Comparison of ENCODE assay signal across 2 cellular contexts in genomic region chr16:87815567-87815966, GRCh38.
A peak's percentile ranks its signal among the peaks of the same experiment; 100 is the strongest.
TF ChIP-seq lines count a peak whose summit lies in the region.

No MANE protein-coding gene starts in this region.

TF ChIP-seq in WTC11, 78 proteins besides CTCF, POLR2A, EP300 and RAD21:
- TF ChIP-seq NFE2L1 (CRISPR knock-in tag; IDR thresholded peaks at IDR 0.05) = no peak
- peak; percentile 65 for TF ChIP-seq GABPB1 (CRISPR knock-in tag; IDR thresholded peaks at IDR 0.05)
- no peak for TF ChIP-seq ZNF232 (CRISPR knock-in tag; IDR thresholded peaks at IDR 0.05)
- TF ChIP-seq EMX1 (CRISPR knock-in tag; IDR thresholded peaks at IDR 0.05) = no peak
- no peak for TF ChIP-seq TEAD1 (CRISPR knock-in tag; IDR thresholded peaks at IDR 0.05)
- TF ChIP-seq MAX (CRISPR knock-in tag; IDR thresholded peaks at IDR 0.05) = no peak
- no peak for TF ChIP-seq HMGA2 (CRISPR knock-in tag; IDR thresholded peaks at IDR 0.05)
- TF ChIP-seq USF2 (CRISPR knock-in tag; IDR thresholded peaks at IDR 0.05) = no peak

TF ChIP-seq in HepG2, 621 proteins besides CTCF, POLR2A, EP300 and RAD21 (continues in another document):
- TF ChIP-seq NR2F1 (CRISPR knock-in tag; IDR thresholded peaks at IDR 0.05) = peak in 1 of 2 experiments; percentile 18; a peak in 1 of 4 replicates
- no peak for TF ChIP-seq BHLHE40 (IDR thresholded peaks at IDR 0.05; ENCODE audit: low read length)
- peak; percentile 59 for TF ChIP-seq ZMYM3 (CRISPR knock-in tag; IDR thresholded peaks at IDR 0.05)
- peak; percentile 79 for TF ChIP-seq TGIF2 (CRISPR knock-in tag; IDR thresholded peaks at IDR 0.05)
- TF ChIP-seq ZNF792 (CRISPR knock-in tag; IDR thresholded peaks at IDR 0.05) = no peak
- no peak for TF ChIP-seq SOX6 (IDR thresholded peaks at IDR 0.05)
- TF ChIP-seq SOX6 (CRISPR knock-in tag; IDR thresholded peaks at IDR 0.05) = peak; percentile 78
- TF ChIP-seq CHCHD3 (CRISPR knock-in tag; IDR thresholded peaks at IDR 0.05) = 0 out of 2 replicates have a peak, but pooled peaks have one; percentile 24
- TF ChIP-seq USF2 (IDR thresholded peaks at IDR 0.05; ENCODE audit: low read depth, low read length) = no peak
- TF ChIP-seq USF2 (CRISPR knock-in tag; IDR thresholded peaks at IDR 0.05; ENCODE audit: borderline replicate concordance) = no peak
- TF ChIP-seq SIN3A (IDR thresholded peaks at IDR 0.05; ENCODE audit: borderline replicate concordance, low read depth, low read length) = peak; percentile 8; the same call in 1 of the 2 replicates
- TF ChIP-seq TEAD3 (CRISPR knock-in tag; optimal IDR thresholded peaks at IDR 0.05; ENCODE audit: borderline replicate concordance) = peak; percentile 88
- no peak for TF ChIP-seq CEBPB (IDR thresholded peaks at IDR 0.05; ENCODE audit: borderline replicate concordance, low read depth, low read length)
- TF ChIP-seq RFX3 (CRISPR knock-in tag; IDR thresholded peaks at IDR 0.05) = no peak
- peak; percentile 47 for TF ChIP-seq PAXIP1 (CRISPR knock-in tag; conservative IDR thresholded peaks at IDR 0.05)
- peak; percentile 57 for TF ChIP-seq DRAP1 (CRISPR knock-in tag; IDR thresholded peaks at IDR 0.05)
- TF ChIP-seq RBAK (CRISPR knock-in tag; IDR thresholded peaks at IDR 0.05) = no peak
- TF ChIP-seq ZNF550 (CRISPR knock-in tag; IDR thresholded peaks at IDR 0.05; ENCODE audit: borderline replicate concordance) = 0 out of 2 replicates have a peak, but pooled peaks have one; percentile 49
- 0 out of 2 replicates have a peak, but pooled peaks have one; percentile 13 for TF ChIP-seq ZNF280D (CRISPR knock-in tag; IDR thresholded peaks at IDR 0.05)
- TF ChIP-seq XRCC5 (optimal IDR thresholded peaks at IDR 0.05; ENCODE audit: low read length) = peak; percentile 84
- TF ChIP-seq FOXP4 (CRISPR knock-in tag; IDR thresholded peaks at IDR 0.05) = peak; percentile 27; the same call in 1 of the 2 replicates
- TF ChIP-seq HDAC1 (CRISPR knock-in tag; IDR thresholded peaks at IDR 0.05) = peak; percentile 60; the same call in 1 of the 2 replicates
- no peak; the same call in 1 of the 2 replicates for TF ChIP-seq MTA1 (CRISPR knock-in tag; IDR thresholded peaks at IDR 0.05; ENCODE audit: borderline replicate concordance)
- no peak for TF ChIP-seq ZBTB40 (IDR thresholded peaks at IDR 0.05)
- no peak for TF ChIP-seq ZBTB40 (CRISPR knock-in tag; IDR thresholded peaks at IDR 0.05)
- 0 out of 2 replicates have a peak, but pooled peaks have one; percentile 60 for TF ChIP-seq RXRA (CRISPR knock-in tag; IDR thresholded peaks at IDR 0.05)
- no peak for TF ChIP-seq ZBTB1 (CRISPR knock-in tag; IDR thresholded peaks at IDR 0.05; ENCODE audit: borderline replicate concordance)
- TF ChIP-seq CEBPG (CRISPR knock-in tag; IDR thresholded peaks at IDR 0.05) = peak; percentile 63
- 0 out of 2 replicates have a peak, but pooled peaks have one; percentile 50 for TF ChIP-seq TSC22D2 (CRISPR knock-in tag; IDR thresholded peaks at IDR 0.05; ENCODE audit: borderline replicate concordance)
- TF ChIP-seq FOXO1 (CRISPR knock-in tag; IDR thresholded peaks at IDR 0.05) = no peak
- 0 out of 2 replicates have a peak, but pooled peaks have one; percentile 24 for TF ChIP-seq MEIS1 (CRISPR knock-in tag; IDR thresholded peaks at IDR 0.05; ENCODE audit: borderline replicate concordance)
- TF ChIP-seq ETV6 (CRISPR knock-in tag; conservative IDR thresholded peaks at IDR 0.05) = 0 out of 2 replicates have a peak, but pooled peaks have one; percentile 34
- TF ChIP-seq CBFB (CRISPR knock-in tag; IDR thresholded peaks at IDR 0.05) = 0 out of 2 replicates have a peak, but pooled peaks have one; percentile 25
- peak; percentile 57; the same call in 1 of the 2 replicates for TF ChIP-seq THRA (CRISPR knock-in tag; IDR thresholded peaks at IDR 0.05; ENCODE audit: borderline replicate concordance)
- TF ChIP-seq KAT8 (CRISPR knock-in tag; IDR thresholded peaks at IDR 0.05) = 0 out of 2 replicates have a peak, but pooled peaks have one; percentile 28
